Comparison of ENCODE assay signal across 1 cellular context in genomic region chr6:125931733-125932450, GRCh38.
TF ChIP-seq lines count a peak whose summit lies in the region.

No MANE protein-coding gene starts in this region.

TF ChIP-seq in GM12878, 131 proteins besides CTCF, POLR2A, EP300 and RAD21 (continued from another document):
- 0 out of 2 replicates have a peak, but pooled peaks have one; percentile 40 for TF ChIP-seq IKZF1 (conservative IDR thresholded peaks at IDR 0.05)
- no peak for TF ChIP-seq SUZ12 (IDR thresholded peaks at IDR 0.05; ENCODE audit: unreplicated experiment)
- TF ChIP-seq, protein P1, sequence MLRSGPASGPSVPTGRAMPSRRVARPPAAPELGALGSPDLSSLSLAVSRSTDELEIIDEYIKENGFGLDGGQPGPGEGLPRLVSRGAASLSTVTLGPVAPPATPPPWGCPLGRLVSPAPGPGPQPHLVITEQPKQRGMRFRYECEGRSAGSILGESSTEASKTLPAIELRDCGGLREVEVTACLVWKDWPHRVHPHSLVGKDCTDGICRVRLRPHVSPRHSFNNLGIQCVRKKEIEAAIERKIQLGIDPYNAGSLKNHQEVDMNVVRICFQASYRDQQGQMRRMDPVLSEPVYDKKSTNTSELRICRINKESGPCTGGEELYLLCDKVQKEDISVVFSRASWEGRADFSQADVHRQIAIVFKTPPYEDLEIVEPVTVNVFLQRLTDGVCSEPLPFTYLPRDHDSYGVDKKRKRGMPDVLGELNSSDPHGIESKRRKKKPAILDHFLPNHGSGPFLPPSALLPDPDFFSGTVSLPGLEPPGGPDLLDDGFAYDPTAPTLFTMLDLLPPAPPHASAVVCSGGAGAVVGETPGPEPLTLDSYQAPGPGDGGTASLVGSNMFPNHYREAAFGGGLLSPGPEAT (IDR thresholded peaks at IDR 0.05; ENCODE audit: low read depth) = no peak
